ENCODE assay signal across 10 cellular contexts in genomic region chr2:119352357-119352756, GRCh38. TPM values are rescaled to one million over a fixed set of nuclear protein-coding genes. Genes with fewer than 3 reads are reported as not detected.
DNase-seq lines count a peak whose midpoint lies in the region; ATAC-seq, FAIRE-seq and TF ChIP-seq lines count a peak whose summit lies in the region.
"Had no signal": no experiment of that assay in that cellular context is flagged by ENCODE, and none has a peak within 500 bp of the region (broad histone marks: within the 10 kb centered on the region; RNA-seq: fewer than 3 reads in every experiment).

No MANE protein-coding gene starts in this region.

- H3K4me3 ChIP-seq in lower lobe of right lung (no peak overlapping the region), ovary (no peak overlapping the region)

- no peak overlapping the region for H3K27ac Mint-ChIP-seq in activated CD4-positive, alpha-beta T cell treated with anti-CD3 and anti-CD28 coated beads, Interleukin-2, amount 10 ng/mL, durations not matched to agents 24 days and 14 days

- ATAC-seq in GM18909 (IDR thresholded peaks at IDR 0.05; ENCODE audit: poor library complexity, unreplicated experiment) (peak; percentile 95), HG02763 (IDR thresholded peaks at IDR 0.05; ENCODE audit: unreplicated experiment) (peak; percentile 95), lower lobe of right lung (peak; percentile 21 to 67)

- no peak for TF ChIP-seq EP300 in ovary (IDR thresholded peaks at IDR 0.05)

- TF ChIP-seq CTCF in lower lobe of right lung (IDR thresholded peaks at IDR 0.05) (no peak), ovary (IDR thresholded peaks at IDR 0.05) (no peak), D721Med (IDR thresholded peaks at IDR 0.05; ENCODE audit: insufficient read depth, missing control alignments) (no peak)

- peaks cover 8% of the 10 kb centered on the region for H3K27me3 Mint-ChIP-seq in activated CD4-positive, alpha-beta T cell treated with anti-CD3 and anti-CD28 coated beads, Interleukin-2, amount 10 ng/mL, durations not matched to agents 24 days and 14 days
- H3K27me3 Mint-ChIP-seq: central memory CD8-positive, alpha-beta T cell had no signal

- DNase-seq in NCI-H446 treated with DMSO at 0.1 percent for 48 hours (lab: John Stamatoyannopoulos, UW): peak; percentile 70
- DNase-seq in lower lobe of right lung: no peak
- DNase-seq in head of caudate nucleus: no peak
- DNase-seq in ovary: no peak
- DNase-seq in D721Med (ENCODE audit: insufficient read length, low spot score): no peak
- DNase-seq in activated CD4-positive, alpha-beta T cell treated with anti-CD3 and anti-CD28 coated beads, Interleukin-2, amount 10 ng/mL, durations not matched to agents 24 days and 14 days: no peak
- DNase-seq: IMR-90 had no signal

- FAIRE-seq in D721Med (lab: Jason Lieb, UNC): no peak

- H3K9me3 ChIP-seq in lower lobe of right lung (no peaks in the 10 kb centered on the region), ovary (no peaks in the 10 kb centered on the region)

- H3K27ac ChIP-seq in lower lobe of right lung (no peak overlapping the region), ovary (no peak overlapping the region)

- H3K36me3 Mint-ChIP-seq in activated CD4-positive, alpha-beta T cell treated with anti-CD3 and anti-CD28 coated beads, Interleukin-2, amount 10 ng/mL, durations not matched to agents 24 days and 14 days (ENCODE audit: low read depth): no peaks in the 10 kb centered on the region

- H3K27me3 ChIP-seq in lower lobe of right lung (ENCODE audit: low read depth) (no peaks in the 10 kb centered on the region), ovary (no peaks in the 10 kb centered on the region)

- TF ChIP-seq POLR2A in ovary (IDR thresholded peaks at IDR 0.05): no peak

- intact Hi-C loops in lower lobe of right lung (cut with DNase I): no loop called here
- intact Hi-C loops in head of caudate nucleus (cut with DNase I): no loop called here
- intact Hi-C loops in ovary (cut with DNase I): no loop called here
- intact Hi-C loops in activated CD4-positive, alpha-beta T cell treated with anti-CD3 and anti-CD28 coated beads, Interleukin-2, amount 10 ng/mL, durations not matched to agents 24 days and 14 days (cut with micrococcal nuclease): no loop called here

- H3K4me1 Mint-ChIP-seq in activated CD4-positive, alpha-beta T cell treated with anti-CD3 and anti-CD28 coated beads, Interleukin-2, amount 10 ng/mL, durations not matched to agents 24 days and 14 days: peaks cover 7% of the 10 kb centered on the region

- no peaks in the 10 kb centered on the region for H3K36me3 ChIP-seq in lower lobe of right lung
- H3K36me3 ChIP-seq in ovary: no peaks in the 10 kb centered on the region

- no peaks in the 10 kb centered on the region for H3K9me3 Mint-ChIP-seq in activated CD4-positive, alpha-beta T cell treated with anti-CD3 and anti-CD28 coated beads, Interleukin-2, amount 10 ng/mL, durations not matched to agents 24 days and 14 days
- H3K9me3 Mint-ChIP-seq: central memory CD8-positive, alpha-beta T cell had no signal

- H3K4me1 ChIP-seq in lower lobe of right lung (peaks cover 4% of the 10 kb centered on the region), ovary (ENCODE audit: insufficient read depth) (peaks cover 3% of the 10 kb centered on the region)

- H3K4me3 Mint-ChIP-seq in activated CD4-positive, alpha-beta T cell treated with anti-CD3 and anti-CD28 coated beads, Interleukin-2, amount 10 ng/mL, durations not matched to agents 24 days and 14 days: no peak overlapping the region
- H3K4me3 Mint-ChIP-seq: central memory CD8-positive, alpha-beta T cell had no signal

RNA-seq across cellular contexts. Expression of gene C2orf76, which starts 14.3 kb away (rescaled TPM):
- total RNA-seq in lower lobe of right lung: 11.6 TPM
- 10 to 100 TPM; 12.0 to 16.7 (median 13.2) TPM for total RNA-seq in ovary
- polyA plus RNA-seq in ovary: 10 to 100 TPM; 18.9 to 24.1 TPM
- 10.2 and 11.5 TPM in 2 replicates for total RNA-seq in activated CD4-positive, alpha-beta T cell treated with anti-CD3 and anti-CD28 coated beads, Interleukin-2, amount 10 ng/mL, durations not matched to agents 24 days and 14 days

RNA-seq across cellular contexts. Expression of gene DBI, which starts 14.4 kb away (rescaled TPM):
- total RNA-seq in lower lobe of right lung: 172 TPM
- total RNA-seq in ovary: 10 to 100 TPM; 35.5 to 90.2 (median 49.7) TPM
- polyA plus RNA-seq in ovary: 100 to 1,000 TPM; 111 to 243 TPM
- total RNA-seq in activated CD4-positive, alpha-beta T cell treated with anti-CD3 and anti-CD28 coated beads, Interleukin-2, amount 10 ng/mL, durations not matched to agents 24 days and 14 days: 139 and 145 TPM in 2 replicates

Comparison
In these comparisons a context has a peak if more than half of its experiments do, and no peak if none do; other contexts are left out.
1. ATAC-seq: peak in every context shown above with its lines; median percentile 95 in GM18909; 95 in HG02763; 44 in lower lobe of right lung.